22 cellular contexts compared by ENCODE assay signal in genomic region chr1:206923961-206924548, GRCh38. TPM values are rescaled to one million over a fixed set of nuclear protein-coding genes. Genes with fewer than 3 reads are reported as not detected.
DNase-seq lines count a peak whose midpoint lies in the region; ATAC-seq, FAIRE-seq and TF ChIP-seq lines count a peak whose summit lies in the region.
"Had no signal": no experiment of that assay in that cellular context is flagged by ENCODE, and none has a peak within 500 bp of the region (broad histone marks: within the 10 kb centered on the region; RNA-seq: fewer than 3 reads in every experiment).

No MANE protein-coding gene starts in this region.

- H3K27me3 ChIP-seq in left ventricle myocardium inferior (ENCODE audit: low read depth) = no peaks in the 10 kb centered on the region
- H3K27me3 ChIP-seq in OCI-LY1 (ENCODE audit: insufficient read depth, low read length) = no peaks in the 10 kb centered on the region
- H3K27me3 ChIP-seq in HepG2 (ENCODE audit: control insufficient read depth in 1 of 2, insufficient read depth in 2 of 2, low read length in 2 of 2) = no peaks in the 10 kb centered on the region
- H3K27me3 ChIP-seq: suprapubic skin had no signal

- TF ChIP-seq RAD21 in HepG2 (CRISPR knock-in tag; IDR thresholded peaks at IDR 0.05) = no peak

- no peak for TF ChIP-seq CTCF in left ventricle myocardium inferior (IDR thresholded peaks at IDR 0.05; ENCODE audit: borderline replicate concordance)
- no peak for TF ChIP-seq CTCF in OCI-LY1 (IDR thresholded peaks at IDR 0.05; ENCODE audit: low read length)
- TF ChIP-seq CTCF in HepG2 (CRISPR knock-in tag; IDR thresholded peaks at IDR 0.05) = no peak

- no peaks in the 10 kb centered on the region for H4K20me1 ChIP-seq in OCI-LY1 (ENCODE audit: insufficient read depth, low read length)
- H4K20me1 ChIP-seq in HepG2 (ENCODE audit: insufficient read depth, low read length) = no peaks in the 10 kb centered on the region

- H2AFZ ChIP-seq in OCI-LY1 (ENCODE audit: low read length) (no peak overlapping the region), HepG2 (ENCODE audit: low read length) (no peak overlapping the region)

- H3K79me2 ChIP-seq in OCI-LY1 (ENCODE audit: insufficient read depth, low read length) (no peaks in the 10 kb centered on the region), HepG2 (ENCODE audit: insufficient read depth, low read length) (no peaks in the 10 kb centered on the region)

- H3K27ac ChIP-seq in left ventricle myocardium inferior (replicated peaks) = no peak overlapping the region
- peak overlapping the region; percentile 93 for H3K27ac ChIP-seq in OCI-LY1 (ENCODE audit: low read depth, low read length, poor library complexity, severe bottlenecking)
- no peak overlapping the region for H3K27ac ChIP-seq in HepG2 (ENCODE audit: extremely low read length, insufficient read depth, low read length)
- H3K27ac ChIP-seq: suprapubic skin had no signal

- H3K4me2 ChIP-seq in OCI-LY1 (ENCODE audit: low read length) (peak overlapping the region; percentile 40; the same call in 1 of the 2 replicates), HepG2 (ENCODE audit: low read depth, low read length) (no peak overlapping the region)

- H3K9me2 ChIP-seq in OCI-LY1 (ENCODE audit: low read depth, low read length) = no peaks in the 10 kb centered on the region

- intact Hi-C loops in Right ventricle myocardium inferior (cut with DNase I) = loop anchor here (10.0 kb wide), 1 partner anchor 51 kb away; the partner anchor contains the start of gene FCAMR
- intact Hi-C loops in left ventricle myocardium inferior (cut with micrococcal nuclease) = no loop called here
- intact Hi-C loops in HepG2 (cut with micrococcal nuclease; ENCODE audit: unreplicated experiment) = no loop called here

- BruUV-seq in HepG2 (replicated peaks; lab: Mats Ljungman, UMichigan) = no TSS peak

- in situ Hi-C loops in HepG2 (cut with HindIII; ENCODE audit: extremely low pct_ligation_motif_present, low pct_unique_long_range_greater_than_20kb) = loop anchor here (25.0 kb wide), 1 partner anchor 287 kb away; the partner anchor contains the start of gene DYRK3

- no peaks in the 10 kb centered on the region; the same call in 1 of the 2 replicates for H3F3A ChIP-seq in OCI-LY1 (ENCODE audit: insufficient read depth, low read length)

- TF ChIP-seq EP300 in HepG2 (IDR thresholded peaks at IDR 0.05; ENCODE audit: low read depth in 2 of 2, low read length in 2 of 2) (no peak), HepG2 (CRISPR knock-in tag; IDR thresholded peaks at IDR 0.05; ENCODE audit: borderline replicate concordance) (no peak)

- TF ChIP-seq POLR2A in HepG2 (IDR thresholded peaks at IDR 0.05; ENCODE audit: insufficient read depth in 1 of 2, low read depth in 2 of 2, low read length in 2 of 2) = no peak

- no peak for DNase-seq in Right ventricle myocardium inferior (ENCODE audit: missing footprints)
- no peak for DNase-seq in left ventricle myocardium inferior
- DNase-seq in HepG2 (ENCODE audit: low spot score) = no peak
- no peak for DNase-seq in RCC 7860 (ENCODE audit: low spot score)
- DNase-seq in cerebellum (ENCODE audit: low spot score) = no peak
- DNase-seq in NCI-H2196 (lab: John Stamatoyannopoulos, UW; ENCODE audit: unreplicated experiment) = no peak
- DNase-seq in GM19238 (ENCODE audit: insufficient read length, low spot score) = no peak
- DNase-seq: activated T-cell treated with anti-CD3 and anti-CD28 coated beads, Interleukin-2, amount 50 U/mL, for 1 hour; central memory CD4-positive, alpha-beta T cell; GDM1; NCI-H1694; NCI-H510A; nephron progenitor cell; OCI-M1; retina; stimulated activated CD4-positive, alpha-beta T cell treated with anti-CD3 and anti-CD28 coated beads, Interleukin-2, amount 100 ng/mL, for 24 hours had no signal

- peaks cover 5% of the 10 kb centered on the region for H3K4me1 ChIP-seq in left ventricle myocardium inferior
- peaks cover 42% of the 10 kb centered on the region for H3K4me1 ChIP-seq in OCI-LY1 (ENCODE audit: insufficient read depth, low read length, severe bottlenecking)
- peaks cover 35% of the 10 kb centered on the region for H3K4me1 ChIP-seq in HepG2 (ENCODE audit: insufficient read depth, low read length)

- H3K36me3 ChIP-seq in left ventricle myocardium inferior = no peaks in the 10 kb centered on the region
- H3K36me3 ChIP-seq in OCI-LY1 (ENCODE audit: insufficient read depth, low read length) = no peaks in the 10 kb centered on the region
- no peaks in the 10 kb centered on the region for H3K36me3 ChIP-seq in HepG2 (replicated peaks in 1 of 2; ENCODE audit: control insufficient read depth in 1 of 2, insufficient read depth in 2 of 2, low read length in 2 of 2)
- H3K36me3 ChIP-seq: suprapubic skin had no signal

- H3K4me3 ChIP-seq in left ventricle myocardium inferior (no peak overlapping the region), OCI-LY1 (ENCODE audit: low read depth, low read length, poor library complexity, severe bottlenecking) (no peak overlapping the region), HepG2 (replicated peaks in 1 of 3; ENCODE audit: insufficient read depth in 1 of 3, low read depth in 2 of 3, low read length in 3 of 3) (no peak overlapping the region)
- H3K4me3 ChIP-seq: lung, suprapubic skin had no signal

- FAIRE-seq in HepG2 (lab: Jason Lieb, UNC) (peak; percentile 98), RCC 7860 (lab: Jason Lieb, UNC) (no peak)
- FAIRE-seq: A204.1, TTC549 had no signal

- WGBS in HepG2 (ENCODE audit: low lambda C conversion rate) = 86% methylated on average over 3 of the region's 3 CpGs

- ATAC-seq in Right ventricle myocardium inferior = peak; percentile 40
- ATAC-seq in HepG2 = no peak

- POLR2A ChIA-PET in HepG2 (lab: Yijun Ruan, JAX) = no interaction called here

- CTCF ChIA-PET in HepG2 (lab: Yijun Ruan, JAX; ENCODE audit: low intra/inter-chr PET ratio, low total read pairs) = no interaction called here

- no peak overlapping the region for H3K9ac ChIP-seq in OCI-LY1 (ENCODE audit: low read length)
- no peak overlapping the region for H3K9ac ChIP-seq in HepG2 (ENCODE audit: insufficient read depth, low read depth, low read length)

- H3K9me3 ChIP-seq in left ventricle myocardium inferior (replicated peaks) (no peaks in the 10 kb centered on the region), OCI-LY1 (ENCODE audit: low read length) (no peaks in the 10 kb centered on the region), HepG2 (ENCODE audit: low read length) (no peaks in the 10 kb centered on the region)
- H3K9me3 ChIP-seq: suprapubic skin had no signal

RNA-seq across cellular contexts. Expression of gene FCMR, which starts 2.3 kb away (rescaled TPM):
- 6.3 TPM for total RNA-seq in Right ventricle myocardium inferior
- total RNA-seq in left ventricle myocardium inferior = 3.3 TPM
- not detected in 2 replicates for total RNA-seq in HepG2 (2016; rRNA removed; fragmentation: Illumina TruSeq; extraction: Trizol)
- total RNA-seq in HepG2 (2016; cell fraction: cytosol; rRNA removed; fragmentation: Illumina TruSeq; extraction: Trizol; ENCODE audit: low read depth) = not detected in 2 replicates
- total RNA-seq in HepG2 (2016; cell fraction: insoluble cytoplasmic fraction; rRNA removed; fragmentation: Illumina TruSeq; extraction: Trizol) = not detected in 2 replicates
- total RNA-seq in HepG2 (2016; cell fraction: membrane; rRNA removed; fragmentation: Illumina TruSeq; extraction: Trizol) = not detected in 2 replicates
- not detected in 2 replicates for total RNA-seq in HepG2 (2016; cell fraction: nucleus; rRNA removed; fragmentation: Illumina TruSeq; extraction: Trizol)
- 0.47 TPM in 1 of 2 replicates, not detected in the other for polyA plus RNA-seq in HepG2 (2011; rRNA removed)
- polyA plus RNA-seq in HepG2 (2011; cell fraction: cytosol; rRNA removed) = 0.10 TPM in 1 of 2 replicates, not detected in the other
- 0.10 TPM in 1 of 2 replicates, not detected in the other for polyA plus RNA-seq in HepG2 (2011; cell fraction: nucleus; rRNA removed)
- polyA plus RNA-seq in HepG2 (2012) = not detected in 2 replicates
- not detected in 2 replicates for polyA plus RNA-seq in HepG2 (2016; cell fraction: cytosol; fragmentation: Illumina TruSeq; extraction: Trizol; ENCODE audit: low read depth)
- polyA plus RNA-seq in HepG2 (2016; cell fraction: insoluble cytoplasmic fraction; fragmentation: Illumina TruSeq; extraction: Trizol; ENCODE audit: low read depth) = not detected in 2 replicates
- not detected in 2 replicates for polyA plus RNA-seq in HepG2 (2016; cell fraction: membrane; fragmentation: Illumina TruSeq; extraction: Trizol; ENCODE audit: low read depth)
- polyA plus RNA-seq in HepG2 (2016; cell fraction: nucleus; fragmentation: Illumina TruSeq; extraction: Trizol; ENCODE audit: insufficient read depth, low read depth) = not detected in 2 replicates
- 3.1 TPM in 1 of 2 replicates, not detected in the other for polyA minus RNA-seq in HepG2 (2011; rRNA and poly(A)+ RNA removed; ENCODE audit: low replicate concordance)
- not detected in 2 replicates for polyA minus RNA-seq in HepG2 (2011; cell fraction: cytosol; rRNA and poly(A)+ RNA removed)
- polyA minus RNA-seq in HepG2 (2011; cell fraction: nucleus; rRNA and poly(A)+ RNA removed) = not detected in 2 replicates
- total RNA-seq in cerebellum = not detected

RNA-seq across cellular contexts. Expression of gene PIGR, which starts 22.2 kb away (rescaled TPM):
- not detected for total RNA-seq in Right ventricle myocardium inferior
- total RNA-seq in left ventricle myocardium inferior = 0.91 TPM
- total RNA-seq in HepG2 (2016; rRNA removed; fragmentation: Illumina TruSeq; extraction: Trizol) = not detected in 2 replicates
- not detected in 2 replicates for total RNA-seq in HepG2 (2016; cell fraction: cytosol; rRNA removed; fragmentation: Illumina TruSeq; extraction: Trizol; ENCODE audit: low read depth)
- total RNA-seq in HepG2 (2016; cell fraction: insoluble cytoplasmic fraction; rRNA removed; fragmentation: Illumina TruSeq; extraction: Trizol) = not detected in 2 replicates
- not detected in 2 replicates for total RNA-seq in HepG2 (2016; cell fraction: membrane; rRNA removed; fragmentation: Illumina TruSeq; extraction: Trizol)
- not detected in 2 replicates for total RNA-seq in HepG2 (2016; cell fraction: nucleus; rRNA removed; fragmentation: Illumina TruSeq; extraction: Trizol)
- polyA plus RNA-seq in HepG2 (2011; rRNA removed) = 0.04 TPM in 1 of 2 replicates, not detected in the other
- polyA plus RNA-seq in HepG2 (2011; cell fraction: cytosol; rRNA removed) = not detected in 2 replicates
- not detected in 2 replicates for polyA plus RNA-seq in HepG2 (2011; cell fraction: nucleus; rRNA removed)
- polyA plus RNA-seq in HepG2 (2012) = not detected in 2 replicates
- polyA plus RNA-seq in HepG2 (2016; cell fraction: cytosol; fragmentation: Illumina TruSeq; extraction: Trizol; ENCODE audit: low read depth) = not detected in 2 replicates
- not detected in 2 replicates for polyA plus RNA-seq in HepG2 (2016; cell fraction: insoluble cytoplasmic fraction; fragmentation: Illumina TruSeq; extraction: Trizol; ENCODE audit: low read depth)
- polyA plus RNA-seq in HepG2 (2016; cell fraction: membrane; fragmentation: Illumina TruSeq; extraction: Trizol; ENCODE audit: low read depth) = not detected in 2 replicates
- not detected in 2 replicates for polyA plus RNA-seq in HepG2 (2016; cell fraction: nucleus; fragmentation: Illumina TruSeq; extraction: Trizol; ENCODE audit: insufficient read depth, low read depth)
- polyA minus RNA-seq in HepG2 (2011; rRNA and poly(A)+ RNA removed; ENCODE audit: low replicate concordance) = not detected in 2 replicates
- not detected in 2 replicates for polyA minus RNA-seq in HepG2 (2011; cell fraction: cytosol; rRNA and poly(A)+ RNA removed)
- polyA minus RNA-seq in HepG2 (2011; cell fraction: nucleus; rRNA and poly(A)+ RNA removed) = not detected in 2 replicates
- total RNA-seq in cerebellum = 3.5 TPM
- total RNA-seq: fibroblast of villous mesenchyme had no signal

RNA-seq across cellular contexts. Expression of gene IL24, which starts 26.8 kb away (rescaled TPM):
- total RNA-seq in Right ventricle myocardium inferior (not detected), left ventricle myocardium inferior (not detected), HepG2 (2016; rRNA removed; fragmentation: Illumina TruSeq; extraction: Trizol) (not detected in 2 replicates), cerebellum (not detected)
- not detected in 2 replicates for total RNA-seq in HepG2 (2016; cell fraction: cytosol; rRNA removed; fragmentation: Illumina TruSeq; extraction: Trizol; ENCODE audit: low read depth)
- total RNA-seq in HepG2 (2016; cell fraction: insoluble cytoplasmic fraction; rRNA removed; fragmentation: Illumina TruSeq; extraction: Trizol) = not detected in 2 replicates
- total RNA-seq in HepG2 (2016; cell fraction: membrane; rRNA removed; fragmentation: Illumina TruSeq; extraction: Trizol) = not detected in 2 replicates
- not detected in 2 replicates for total RNA-seq in HepG2 (2016; cell fraction: nucleus; rRNA removed; fragmentation: Illumina TruSeq; extraction: Trizol)
- not detected in 2 replicates for polyA plus RNA-seq in HepG2 (2011; rRNA removed)
- polyA plus RNA-seq in HepG2 (2011; cell fraction: cytosol; rRNA removed) = not detected in 2 replicates
- not detected in 2 replicates for polyA plus RNA-seq in HepG2 (2011; cell fraction: nucleus; rRNA removed)
- polyA plus RNA-seq in HepG2 (2012) = not detected in 2 replicates
- polyA plus RNA-seq in HepG2 (2016; cell fraction: cytosol; fragmentation: Illumina TruSeq; extraction: Trizol; ENCODE audit: low read depth) = not detected in 2 replicates
- not detected in 2 replicates for polyA plus RNA-seq in HepG2 (2016; cell fraction: insoluble cytoplasmic fraction; fragmentation: Illumina TruSeq; extraction: Trizol; ENCODE audit: low read depth)
- not detected in 2 replicates for polyA plus RNA-seq in HepG2 (2016; cell fraction: membrane; fragmentation: Illumina TruSeq; extraction: Trizol; ENCODE audit: low read depth)
- polyA plus RNA-seq in HepG2 (2016; cell fraction: nucleus; fragmentation: Illumina TruSeq; extraction: Trizol; ENCODE audit: insufficient read depth, low read depth) = not detected in 2 replicates
- polyA minus RNA-seq in HepG2 (2011; rRNA and poly(A)+ RNA removed; ENCODE audit: low replicate concordance) = 0.12 TPM in 1 of 2 replicates, not detected in the other
- not detected in 2 replicates for polyA minus RNA-seq in HepG2 (2011; cell fraction: cytosol; rRNA and poly(A)+ RNA removed)
- not detected in 2 replicates for polyA minus RNA-seq in HepG2 (2011; cell fraction: nucleus; rRNA and poly(A)+ RNA removed)
- total RNA-seq: lung, suprapubic skin had no signal

RNA-seq across cellular contexts. Expression of gene FCAMR, which starts 46.2 kb away (rescaled TPM):
- total RNA-seq in Right ventricle myocardium inferior (not detected), left ventricle myocardium inferior (not detected), HepG2 (2016; rRNA removed; fragmentation: Illumina TruSeq; extraction: Trizol) (not detected in 2 replicates), cerebellum (not detected)
- not detected in 2 replicates for total RNA-seq in HepG2 (2016; cell fraction: cytosol; rRNA removed; fragmentation: Illumina TruSeq; extraction: Trizol; ENCODE audit: low read depth)
- total RNA-seq in HepG2 (2016; cell fraction: insoluble cytoplasmic fraction; rRNA removed; fragmentation: Illumina TruSeq; extraction: Trizol) = not detected in 2 replicates
- not detected in 2 replicates for total RNA-seq in HepG2 (2016; cell fraction: membrane; rRNA removed; fragmentation: Illumina TruSeq; extraction: Trizol)
- total RNA-seq in HepG2 (2016; cell fraction: nucleus; rRNA removed; fragmentation: Illumina TruSeq; extraction: Trizol) = not detected in 2 replicates
- polyA plus RNA-seq in HepG2 (2011; rRNA removed) = not detected in 2 replicates
- polyA plus RNA-seq in HepG2 (2011; cell fraction: cytosol; rRNA removed) = not detected in 2 replicates
- not detected in 2 replicates for polyA plus RNA-seq in HepG2 (2011; cell fraction: nucleus; rRNA removed)
- not detected in 2 replicates for polyA plus RNA-seq in HepG2 (2012)
- not detected in 2 replicates for polyA plus RNA-seq in HepG2 (2016; cell fraction: cytosol; fragmentation: Illumina TruSeq; extraction: Trizol; ENCODE audit: low read depth)
- polyA plus RNA-seq in HepG2 (2016; cell fraction: insoluble cytoplasmic fraction; fragmentation: Illumina TruSeq; extraction: Trizol; ENCODE audit: low read depth) = not detected in 2 replicates
- not detected in 2 replicates for polyA plus RNA-seq in HepG2 (2016; cell fraction: membrane; fragmentation: Illumina TruSeq; extraction: Trizol; ENCODE audit: low read depth)
- polyA plus RNA-seq in HepG2 (2016; cell fraction: nucleus; fragmentation: Illumina TruSeq; extraction: Trizol; ENCODE audit: insufficient read depth, low read depth) = not detected in 2 replicates
- polyA minus RNA-seq in HepG2 (2011; rRNA and poly(A)+ RNA removed; ENCODE audit: low replicate concordance) = not detected in 2 replicates
- not detected in 2 replicates for polyA minus RNA-seq in HepG2 (2011; cell fraction: cytosol; rRNA and poly(A)+ RNA removed)
- not detected in 2 replicates for polyA minus RNA-seq in HepG2 (2011; cell fraction: nucleus; rRNA and poly(A)+ RNA removed)
- total RNA-seq: fibroblast of villous mesenchyme, suprapubic skin had no signal

RNA-seq across cellular contexts. Expression of gene IL20, which starts 58.6 kb away (rescaled TPM):
- total RNA-seq in Right ventricle myocardium inferior = not detected
- not detected for total RNA-seq in left ventricle myocardium inferior
- total RNA-seq in HepG2 (2016; rRNA removed; fragmentation: Illumina TruSeq; extraction: Trizol) = not detected in 2 replicates
- total RNA-seq in HepG2 (2016; cell fraction: cytosol; rRNA removed; fragmentation: Illumina TruSeq; extraction: Trizol; ENCODE audit: low read depth) = not detected in 2 replicates
- total RNA-seq in HepG2 (2016; cell fraction: insoluble cytoplasmic fraction; rRNA removed; fragmentation: Illumina TruSeq; extraction: Trizol) = not detected in 2 replicates
- not detected in 2 replicates for total RNA-seq in HepG2 (2016; cell fraction: membrane; rRNA removed; fragmentation: Illumina TruSeq; extraction: Trizol)
- total RNA-seq in HepG2 (2016; cell fraction: nucleus; rRNA removed; fragmentation: Illumina TruSeq; extraction: Trizol) = not detected in 2 replicates
- 0.05 TPM in 1 of 2 replicates, not detected in the other for polyA plus RNA-seq in HepG2 (2011; rRNA removed)
- not detected in 2 replicates for polyA plus RNA-seq in HepG2 (2011; cell fraction: cytosol; rRNA removed)
- not detected in 2 replicates for polyA plus RNA-seq in HepG2 (2011; cell fraction: nucleus; rRNA removed)
- polyA plus RNA-seq in HepG2 (2012) = not detected in 2 replicates
- not detected in 2 replicates for polyA plus RNA-seq in HepG2 (2016; cell fraction: cytosol; fragmentation: Illumina TruSeq; extraction: Trizol; ENCODE audit: low read depth)
- polyA plus RNA-seq in HepG2 (2016; cell fraction: insoluble cytoplasmic fraction; fragmentation: Illumina TruSeq; extraction: Trizol; ENCODE audit: low read depth) = not detected in 2 replicates
- polyA plus RNA-seq in HepG2 (2016; cell fraction: membrane; fragmentation: Illumina TruSeq; extraction: Trizol; ENCODE audit: low read depth) = not detected in 2 replicates
- polyA plus RNA-seq in HepG2 (2016; cell fraction: nucleus; fragmentation: Illumina TruSeq; extraction: Trizol; ENCODE audit: insufficient read depth, low read depth) = not detected in 2 replicates
- polyA minus RNA-seq in HepG2 (2011; rRNA and poly(A)+ RNA removed; ENCODE audit: low replicate concordance) = not detected in 2 replicates
- polyA minus RNA-seq in HepG2 (2011; cell fraction: cytosol; rRNA and poly(A)+ RNA removed) = not detected in 2 replicates
- polyA minus RNA-seq in HepG2 (2011; cell fraction: nucleus; rRNA and poly(A)+ RNA removed) = not detected in 2 replicates
- not detected for total RNA-seq in cerebellum
- total RNA-seq: lung had no signal
